1 cellular context compared by ENCODE assay signal in the genomic region with DNA sequence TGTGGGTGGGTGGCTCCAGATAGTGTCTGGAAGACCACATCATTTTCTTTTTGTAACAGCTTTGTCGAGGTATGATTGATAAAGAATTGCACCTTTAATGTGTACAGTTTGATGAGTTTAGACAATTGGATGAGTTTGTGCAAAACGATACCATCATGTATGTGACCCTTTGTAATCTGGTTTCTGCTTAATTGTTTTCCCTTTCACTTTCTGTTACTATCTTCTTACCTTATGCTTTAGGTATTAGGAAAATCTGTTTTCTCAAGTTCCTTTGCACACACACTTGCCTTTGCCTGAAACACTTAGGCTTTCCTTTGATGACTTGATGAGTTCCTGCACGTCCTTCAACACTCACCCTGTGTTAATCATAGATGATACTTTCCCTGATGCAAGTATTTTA.
TF ChIP-seq lines count a peak whose summit lies in the region.

No MANE protein-coding gene starts in this region.

TF ChIP-seq in H1, 55 proteins besides CTCF, POLR2A, EP300 and RAD21:
- TF ChIP-seq RXRA (IDR thresholded peaks at IDR 0.05; ENCODE audit: insufficient read depth, low read depth, low read length): no peak
- TF ChIP-seq SUZ12 (IDR thresholded peaks at IDR 0.05; ENCODE audit: low read length): no peak
- TF ChIP-seq POU5F1 (IDR thresholded peaks at IDR 0.05; ENCODE audit: low read depth, low read length): no peak
- TF ChIP-seq RBBP5 (IDR thresholded peaks at IDR 0.05; ENCODE audit: borderline replicate concordance, low read depth, low read length): no peak
- no peak for TF ChIP-seq HDAC6 (IDR thresholded peaks at IDR 0.05; ENCODE audit: low read depth, low read length)
- no peak for TF ChIP-seq SP2 (IDR thresholded peaks at IDR 0.05; ENCODE audit: low read length)
- no peak for TF ChIP-seq NANOG (IDR thresholded peaks at IDR 0.05; ENCODE audit: insufficient read depth, low read depth, low read length, poor library complexity, severe bottlenecking)
- TF ChIP-seq RNF2 (IDR thresholded peaks at IDR 0.05; ENCODE audit: borderline replicate concordance, low read depth, low read length, missing control alignments, poor library complexity, severe bottlenecking): no peak
- TF ChIP-seq FOSL1 (IDR thresholded peaks at IDR 0.05; ENCODE audit: insufficient read depth, low read depth, low read length): no peak
- TF ChIP-seq PHF8 (conservative IDR thresholded peaks at IDR 0.05; ENCODE audit: low read depth, low read length): no peak
- TF ChIP-seq, protein P1, sequence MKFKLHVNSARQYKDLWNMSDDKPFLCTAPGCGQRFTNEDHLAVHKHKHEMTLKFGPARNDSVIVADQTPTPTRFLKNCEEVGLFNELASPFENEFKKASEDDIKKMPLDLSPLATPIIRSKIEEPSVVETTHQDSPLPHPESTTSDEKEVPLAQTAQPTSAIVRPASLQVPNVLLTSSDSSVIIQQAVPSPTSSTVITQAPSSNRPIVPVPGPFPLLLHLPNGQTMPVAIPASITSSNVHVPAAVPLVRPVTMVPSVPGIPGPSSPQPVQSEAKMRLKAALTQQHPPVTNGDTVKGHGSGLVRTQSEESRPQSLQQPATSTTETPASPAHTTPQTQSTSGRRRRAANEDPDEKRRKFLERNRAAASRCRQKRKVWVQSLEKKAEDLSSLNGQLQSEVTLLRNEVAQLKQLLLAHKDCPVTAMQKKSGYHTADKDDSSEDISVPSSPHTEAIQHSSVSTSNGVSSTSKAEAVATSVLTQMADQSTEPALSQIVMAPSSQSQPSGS (IDR thresholded peaks at IDR 0.05; ENCODE audit: low read length): no peak
- TF ChIP-seq TEAD4 (IDR thresholded peaks at IDR 0.05; ENCODE audit: low read depth, low read length): no peak
- no peak for TF ChIP-seq GTF2F1 (IDR thresholded peaks at IDR 0.05; ENCODE audit: borderline replicate concordance, low read depth, low read length)
- no peak for TF ChIP-seq SP4 (IDR thresholded peaks at IDR 0.05; ENCODE audit: low read length)
- TF ChIP-seq TCF12 (IDR thresholded peaks at IDR 0.05; ENCODE audit: low read depth, low read length): no peak
- no peak for TF ChIP-seq HDAC2 (IDR thresholded peaks at IDR 0.05; ENCODE audit: borderline replicate concordance in 1 of 2, low read depth in 2 of 2, low read length in 2 of 2)
- TF ChIP-seq KDM1A (IDR thresholded peaks at IDR 0.05; ENCODE audit: borderline replicate concordance, low read length): no peak
